Comparison of ENCODE assay signal across 23 cellular contexts in genomic region chr5:88551724-88552345, GRCh38.
DNase-seq lines count a peak whose midpoint lies in the region; ATAC-seq and TF ChIP-seq lines count a peak whose summit lies in the region.
"Had no signal": no experiment of that assay in that cellular context is flagged by ENCODE, and none has a peak within 500 bp of the region (broad histone marks: within the 10 kb centered on the region; RNA-seq: fewer than 3 reads in every experiment).

No MANE protein-coding gene starts in this region.

- H3K4me1 ChIP-seq in MM.1S (ENCODE audit: low read length), result no peaks in the 10 kb centered on the region
- H3K4me1 ChIP-seq in testis, result no peaks in the 10 kb centered on the region
- H3K4me1 ChIP-seq in A673 (ENCODE audit: insufficient read depth, low read length, poor library complexity, severe bottlenecking), result no peaks in the 10 kb centered on the region
- H3K4me1 ChIP-seq: ascending aorta, gastrocnemius medialis, thyroid gland had no signal

- H3K27ac ChIP-seq in MM.1S (ENCODE audit: low read length), result no peak overlapping the region
- H3K27ac ChIP-seq in testis, result no peak overlapping the region
- no peak overlapping the region for H3K27ac ChIP-seq in A673 (ENCODE audit: low read depth, low read length, poor library complexity, severe bottlenecking)
- H3K27ac ChIP-seq: ascending aorta, coronary artery, gastrocnemius medialis, SJSA1, thyroid gland had no signal

- H3K36me3 ChIP-seq in MM.1S (replicated peaks; ENCODE audit: insufficient read depth, low read length), result no peaks in the 10 kb centered on the region
- no peaks in the 10 kb centered on the region for H3K36me3 ChIP-seq in testis (ENCODE audit: low read depth, missing control alignments)
- no peaks in the 10 kb centered on the region for H3K36me3 ChIP-seq in A673 (ENCODE audit: insufficient read depth, low read length, poor library complexity, severe bottlenecking)
- H3K36me3 ChIP-seq: ascending aorta, gastrocnemius medialis, SJSA1, thyroid gland had no signal

- peak overlapping the region; percentile 53 for H3K27ac Mint-ChIP-seq in progenitor cell of endocrine pancreas

- peak overlapping the region; percentile 17 for H3K4me3 Mint-ChIP-seq in progenitor cell of endocrine pancreas (ENCODE audit: low read depth)

- POLR2A ChIA-PET in A673 (lab: Charles Lee; ENCODE audit: low non-redundant PET), result no interaction called here

- TF ChIP-seq CTCF in progenitor cell of endocrine pancreas (IDR thresholded peaks at IDR 0.05; ENCODE audit: unreplicated experiment) (no peak), MM.1S (IDR thresholded peaks at IDR 0.05; ENCODE audit: low read length) (no peak), testis (IDR thresholded peaks at IDR 0.05) (no peak), A673 (conservative IDR thresholded peaks at IDR 0.05; ENCODE audit: low read depth, low read length) (no peak)

- intact Hi-C loops in testis (cut with DNase I; ENCODE audit: low total_unique reads), result no loop called here
- intact Hi-C loops in A673 (cut with micrococcal nuclease; ENCODE audit: unreplicated experiment), result no loop called here

- H3K9me3 ChIP-seq in MM.1S (replicated peaks; ENCODE audit: insufficient read depth, low read length), result no peaks in the 10 kb centered on the region
- no peaks in the 10 kb centered on the region for H3K9me3 ChIP-seq in testis
- no peaks in the 10 kb centered on the region for H3K9me3 ChIP-seq in A673 (ENCODE audit: low read depth, low read length, poor library complexity, severe bottlenecking)
- H3K9me3 ChIP-seq: ascending aorta, gastrocnemius medialis, SJSA1, thyroid gland had no signal

- no peak for ATAC-seq in GM19035 (IDR thresholded peaks at IDR 0.05; ENCODE audit: unreplicated experiment)
- ATAC-seq: gastrocnemius medialis had no signal

- H3K27me3 Mint-ChIP-seq in progenitor cell of endocrine pancreas, result no peaks in the 10 kb centered on the region

- H3K79me2 ChIP-seq in MM.1S (ENCODE audit: low read length), result no peaks in the 10 kb centered on the region

- H3K4me2 ChIP-seq in MM.1S (ENCODE audit: low read depth, low read length), result no peak overlapping the region

- TF ChIP-seq POLR2A in testis (IDR thresholded peaks at IDR 0.05), result no peak

- H4K20me1 ChIP-seq in MM.1S (ENCODE audit: insufficient read depth, low read length), result no peaks in the 10 kb centered on the region

- CTCF ChIA-PET in A673 (lab: Charles Lee), result no interaction called here

- H3K4me3 ChIP-seq in MM.1S (ENCODE audit: low read length), result no peak overlapping the region
- no peak overlapping the region for H3K4me3 ChIP-seq in testis
- H3K4me3 ChIP-seq in A673 (ENCODE audit: low read depth, low read length, poor library complexity, severe bottlenecking), result no peak overlapping the region
- H3K4me3 ChIP-seq: ascending aorta, coronary artery, gastrocnemius medialis, SJSA1, thyroid gland had no signal

- DNase-seq in M059J (ENCODE audit: low read depth) (peak; percentile 54), astrocyte of the hippocampus (ENCODE audit: low read depth, low spot score) (peak; percentile 44), inferior parietal cortex (ENCODE audit: extremely low spot score) (peak; percentile 66), progenitor cell of endocrine pancreas (ENCODE audit: low spot score, unreplicated experiment) (peak; percentile 17), MM.1S (no peak), testis (no peak), A673 (ENCODE audit: low spot score) (no peak)
- DNase-seq: activated CD4-positive, alpha-beta T cell treated with anti-CD3 and anti-CD28 coated beads for 48 hours; activated CD8-positive, alpha-beta memory T cell treated with anti-CD3 and anti-CD28 coated beads, Interleukin-2, amount 50 U/mL, for 4 hours; activated gamma-delta T cell treated with Interleukin-2 at 50 U/mL for 16 hours; Calu3; gastrocnemius medialis; GDM1; mesenchymal stem cell; NCI-H187; NCI-H510A; stimulated activated CD4-positive, alpha-beta T cell treated with anti-CD3 and anti-CD28 coated beads, Interleukin-4, amount 100 ng/mL, for 24 hours; stimulated activated CD8-positive, alpha-beta memory T cell treated with anti-CD3 and anti-CD28 coated beads, Interleukin-4, amount 100 ng/mL, for 48 hours; thyroid gland had no signal

- no peaks in the 10 kb centered on the region for H3K36me3 Mint-ChIP-seq in progenitor cell of endocrine pancreas (ENCODE audit: insufficient read depth)

- no peak overlapping the region for H2AFZ ChIP-seq in MM.1S (ENCODE audit: low read length)

- no peaks in the 10 kb centered on the region for H3K27me3 ChIP-seq in MM.1S (replicated peaks; ENCODE audit: insufficient read depth, low read length)
- H3K27me3 ChIP-seq in testis, result no peaks in the 10 kb centered on the region
- H3K27me3 ChIP-seq in A673 (replicated peaks; ENCODE audit: insufficient read depth, low read depth, low read length, poor library complexity), result no peaks in the 10 kb centered on the region
- H3K27me3 ChIP-seq: ascending aorta, gastrocnemius medialis, SJSA1, thyroid gland had no signal

- H3K9me2 ChIP-seq in MM.1S (replicated peaks; ENCODE audit: insufficient read depth, low read length), result no peaks in the 10 kb centered on the region

- H3K9ac ChIP-seq in MM.1S (ENCODE audit: low read length), result no peak overlapping the region

- BruUV-seq in A673 (replicated peaks; lab: Mats Ljungman, UMichigan), result no TSS peak

- H3F3A ChIP-seq in MM.1S (ENCODE audit: insufficient read depth, low read length), result no peaks in the 10 kb centered on the region

- peaks cover 26% of the 10 kb centered on the region for H3K4me1 Mint-ChIP-seq in progenitor cell of endocrine pancreas (ENCODE audit: low read depth)

- WGBS in testis, 2 donors, result 27 to 29% methylated on average over 10 of the region's 10 CpGs

- H3K9me3 Mint-ChIP-seq in progenitor cell of endocrine pancreas (ENCODE audit: low read depth), result no peaks in the 10 kb centered on the region

Comparison
In these comparisons a context has a peak if more than half of its experiments do, and no peak if none do; other contexts are left out.
1. DNase-seq: peak in M059J (single experiment), astrocyte of the hippocampus (single experiment), inferior parietal cortex (single experiment) and progenitor cell of endocrine pancreas (single experiment); none in MM.1S (single experiment), testis (single experiment) and A673 (single experiment).